8 cellular contexts compared by ENCODE assay signal in the genomic region with DNA sequence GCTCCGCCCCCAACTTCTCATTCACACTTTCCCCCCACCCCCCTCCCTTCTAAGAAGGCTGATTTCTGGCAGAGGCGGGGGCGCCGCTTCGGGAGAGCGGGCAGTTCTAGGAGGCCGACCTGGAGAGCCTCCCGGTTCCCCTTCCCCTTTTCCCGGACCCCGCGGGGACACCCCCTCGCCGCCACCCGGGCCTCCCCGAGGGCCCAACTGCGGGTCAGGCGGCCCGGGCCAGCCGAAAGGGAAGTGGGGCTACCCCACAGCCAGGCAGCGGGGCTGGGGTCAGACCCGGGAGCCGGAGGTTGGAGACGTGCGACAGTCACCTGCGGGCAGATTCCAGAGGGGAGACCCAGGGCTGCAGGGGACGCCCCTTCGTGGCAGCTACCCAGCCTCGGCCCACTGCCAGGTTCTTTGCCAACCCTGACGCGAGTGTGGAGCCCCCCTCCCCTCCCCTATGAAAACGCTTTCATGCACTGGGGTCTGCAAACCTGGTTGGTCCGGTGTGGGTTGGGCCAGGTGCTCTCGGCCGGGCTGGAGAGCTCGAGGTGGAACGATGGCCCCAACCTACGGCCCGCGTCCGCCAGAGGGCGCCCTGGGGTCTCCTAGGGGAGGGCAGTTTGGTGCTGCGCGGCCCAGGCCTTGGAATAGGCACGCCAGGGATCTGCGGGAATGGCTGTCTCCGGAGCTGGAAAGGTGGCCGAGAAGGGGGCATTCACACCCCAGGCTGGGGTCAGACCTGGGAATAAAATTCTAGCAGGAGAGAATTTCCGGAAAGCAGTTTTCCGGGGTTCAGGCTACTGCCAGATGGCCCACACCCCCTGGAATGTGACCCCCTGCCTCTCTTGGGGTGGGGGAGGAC. TPM values are rescaled to one million over a fixed set of nuclear protein-coding genes. Genes with fewer than 3 reads are reported as not detected.
DNase-seq lines count a peak whose midpoint lies in the region; ATAC-seq and TF ChIP-seq lines count a peak whose summit lies in the region.

No MANE protein-coding gene starts in this region.

- H3K27ac ChIP-seq in RWPE1: peak overlapping the region; percentile 80

- no peaks in the 10 kb centered on the region for H3K9me3 Mint-ChIP-seq in natural killer cell treated with Interleukin-12 subunit alpha and Interleukin-12 subunit beta and Interleukin-15 and Interleukin-18, amount 100 ng/mL, for 72 hours

- no peaks in the 10 kb centered on the region for H3K27me3 Mint-ChIP-seq in natural killer cell treated with Interleukin-12 subunit alpha and Interleukin-12 subunit beta and Interleukin-15 and Interleukin-18, amount 100 ng/mL, for 72 hours

- ATAC-seq in GM21515 (IDR thresholded peaks at IDR 0.05; ENCODE audit: unreplicated experiment): peak; percentile 23
- ATAC-seq in natural killer cell treated with Interleukin-12 subunit alpha and Interleukin-12 subunit beta and Interleukin-15 and Interleukin-18, amount 100 ng/mL, for 72 hours: peak; percentile 41 to 52

- CTCF ChIA-PET in RWPE1 (lab: Yijun Ruan, JAX): interaction anchor here (0.5 to 5.5 kb wide), 32 partner anchors 9 to 208 kb away, joined by 3 to 78 read pairs (median 4); no protein-coding TSS in a partner anchor

- peak; percentile 91 for TF ChIP-seq CTCF in LNCAP (IDR thresholded peaks at IDR 0.05)
- peak; percentile 96 for TF ChIP-seq CTCF in RWPE1 (conservative IDR thresholded peaks at IDR 0.05; ENCODE audit: low read depth)
- peak; percentile 88 for TF ChIP-seq CTCF in fibroblast of pulmonary artery (IDR thresholded peaks at IDR 0.05; ENCODE audit: low read length, missing control alignments)

- peak in 11 of 14 donors; percentile 45 to 88 (median 72) for DNase-seq in C1 segment of cervical spinal cord (lab: John Stamatoyannopoulos, UW)
- peak; percentile 91 for DNase-seq in RWPE1 (ENCODE audit: low spot score)
- peak; percentile 90 for DNase-seq in activated T-helper 9 cell treated with anti-CD3 and anti-CD28 coated beads, Interleukin-2, amount 50 U/mL, for 16 hours (ENCODE audit: low read depth)
- DNase-seq in fibroblast of pulmonary artery (ENCODE audit: low read depth): peak; percentile 87
- DNase-seq in natural killer cell treated with Interleukin-12 subunit alpha and Interleukin-12 subunit beta and Interleukin-15 and Interleukin-18, amount 100 ng/mL, for 72 hours (ENCODE audit: low spot score): peak; percentile 91
- peak; percentile 65 to 91 (median 80) for DNase-seq in stimulated activated naive CD4-positive, alpha-beta T cell (lab: John Stamatoyannopoulos, UW)

- peak overlapping the region; percentile 90 for H3K4me3 Mint-ChIP-seq in natural killer cell treated with Interleukin-12 subunit alpha and Interleukin-12 subunit beta and Interleukin-15 and Interleukin-18, amount 100 ng/mL, for 72 hours

- POLR2A ChIA-PET in RWPE1 (lab: Yijun Ruan, JAX; ENCODE audit: low non-redundant PET): no interaction called here

- peak overlapping the region; percentile 54 for H3K4me3 ChIP-seq in fibroblast of pulmonary artery (replicated peaks; ENCODE audit: low read depth, low read length)

- H3K36me3 Mint-ChIP-seq in natural killer cell treated with Interleukin-12 subunit alpha and Interleukin-12 subunit beta and Interleukin-15 and Interleukin-18, amount 100 ng/mL, for 72 hours: peaks cover 6% of the 10 kb centered on the region

- H3K4me1 Mint-ChIP-seq in natural killer cell treated with Interleukin-12 subunit alpha and Interleukin-12 subunit beta and Interleukin-15 and Interleukin-18, amount 100 ng/mL, for 72 hours (ENCODE audit: low read depth in 2 of 2): peaks cover 45 to 47% of the 10 kb centered on the region in 2 donors

- H3K27ac Mint-ChIP-seq in natural killer cell treated with Interleukin-12 subunit alpha and Interleukin-12 subunit beta and Interleukin-15 and Interleukin-18, amount 100 ng/mL, for 72 hours: peak overlapping the region; percentile 72 to 76

RNA-seq across cellular contexts. Expression of a gene that starts 0.7 kb away (rescaled TPM):
- 100 to 1,000 TPM; 110 to 156 TPM for total RNA-seq in natural killer cell treated with Interleukin-12 subunit alpha and Interleukin-12 subunit beta and Interleukin-15 and Interleukin-18, amount 100 ng/mL, for 72 hours

RNA-seq across cellular contexts. Expression of a gene that starts 17.9 kb away (rescaled TPM):
- 100 to 1,000 TPM in 1 of 2 donors, 10 to 100 TPM in 1; 83.0 to 139 TPM for total RNA-seq in natural killer cell treated with Interleukin-12 subunit alpha and Interleukin-12 subunit beta and Interleukin-15 and Interleukin-18, amount 100 ng/mL, for 72 hours

Comparison
In these comparisons a context has a peak if more than half of its experiments do, and no peak if none do; other contexts are left out.
1. Peak in every context shown above with its lines: DNase-seq, ATAC-seq, H3K4me3 ChIP-seq and H3K27ac ChIP-seq.